1 cellular context compared by ENCODE assay signal in genomic region chr16:4811242-4811641, GRCh38.
TF ChIP-seq lines count a peak whose summit lies in the region.

No MANE protein-coding gene starts in this region.

TF ChIP-seq in GM12891, 5 proteins besides CTCF, POLR2A, EP300 and RAD21:
- TF ChIP-seq PAX5 (IDR thresholded peaks at IDR 0.05; ENCODE audit: insufficient read depth, low read length, severe bottlenecking) (no peak), SPI1 (IDR thresholded peaks at IDR 0.05; ENCODE audit: low read depth, low read length) (no peak), POLR2AphosphoS5 (IDR thresholded peaks at IDR 0.05; ENCODE audit: low read depth, low read length) (no peak), TAF1 (IDR thresholded peaks at IDR 0.05; ENCODE audit: low read depth, low read length) (no peak), POU2F2 (IDR thresholded peaks at IDR 0.05; ENCODE audit: low read depth, low read length) (no peak)
